ENCODE assay signal across 15 cellular contexts in the genomic region with DNA sequence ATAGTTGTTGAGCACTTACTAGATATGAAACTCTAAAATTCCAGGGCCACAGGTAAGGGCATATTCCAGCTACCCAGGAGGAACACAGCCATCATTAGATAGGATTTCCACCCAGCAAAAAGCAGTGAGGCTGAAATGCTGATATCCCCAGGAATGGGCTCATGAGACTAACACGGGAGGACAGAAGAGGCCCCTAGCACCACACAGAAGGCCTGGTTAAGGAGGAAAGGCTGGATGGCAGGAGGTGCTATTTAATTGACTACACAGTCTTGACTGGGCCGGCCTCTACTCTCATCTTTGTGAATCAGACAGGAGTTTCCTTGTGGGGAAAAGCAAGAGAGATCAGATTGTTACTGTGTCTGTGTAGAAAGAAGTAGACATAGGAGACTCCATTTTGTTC.
DNase-seq lines count a peak whose midpoint lies in the region; ATAC-seq and TF ChIP-seq lines count a peak whose summit lies in the region.
"Had no signal": no experiment of that assay in that cellular context is flagged by ENCODE, and none has a peak within 500 bp of the region (broad histone marks: within the 10 kb centered on the region; RNA-seq: fewer than 3 reads in every experiment).

No MANE protein-coding gene starts in this region.

- no TSS peak for BruUV-seq in Caco-2 (replicated peaks; lab: Mats Ljungman, UMichigan)

- POLR2A ChIA-PET in Caco-2 (lab: Charles Lee): no interaction called here

- H3K27ac ChIP-seq in mesenchymal stem cell (ENCODE audit: low read length, poor library complexity, severe bottlenecking) (no peak overlapping the region), upper lobe of left lung (no peak overlapping the region)

- H2BK15ac ChIP-seq in mesenchymal stem cell (ENCODE audit: low read depth, poor library complexity, severe bottlenecking): no peak overlapping the region

- H3K4me1 ChIP-seq in Caco-2 (peaks cover 17% of the 10 kb centered on the region), mesenchymal stem cell (ENCODE audit: control insufficient read depth, insufficient read depth, low read depth, low read length) (peaks cover 4% of the 10 kb centered on the region), upper lobe of left lung (no peaks in the 10 kb centered on the region)

- H3K9ac ChIP-seq in mesenchymal stem cell (ENCODE audit: low read length): no peak overlapping the region

- H3K4me2 ChIP-seq in mesenchymal stem cell (ENCODE audit: low read length, poor library complexity, severe bottlenecking): no peak overlapping the region
- H3K4me2 ChIP-seq: GM23338 had no signal

- TF ChIP-seq POLR2A in upper lobe of left lung (IDR thresholded peaks at IDR 0.05): no peak

- H3K9me3 ChIP-seq in Caco-2 (no peaks in the 10 kb centered on the region; the same call in 1 of the 2 replicates), mesenchymal stem cell (ENCODE audit: control insufficient read depth, low read length) (no peaks in the 10 kb centered on the region), upper lobe of left lung (no peaks in the 10 kb centered on the region)

- no peaks in the 10 kb centered on the region for H3K79me1 ChIP-seq in mesenchymal stem cell (replicated peaks; ENCODE audit: low read length, poor library complexity, severe bottlenecking)

- H2AK5ac ChIP-seq in mesenchymal stem cell (ENCODE audit: low read length, severe bottlenecking): peak overlapping the region; percentile 57

- no peak overlapping the region for H4K91ac ChIP-seq in mesenchymal stem cell (ENCODE audit: low read length)

- H3K4me1 Mint-ChIP-seq in Caco-2 (ENCODE audit: low read depth, unreplicated experiment) (peaks cover 13% of the 10 kb centered on the region), progenitor cell of endocrine pancreas (ENCODE audit: low read depth) (peaks cover 10% of the 10 kb centered on the region)
- H3K4me1 Mint-ChIP-seq: B cell had no signal

- H3K27ac Mint-ChIP-seq in Caco-2 (ENCODE audit: unreplicated experiment) (peak overlapping the region; percentile 36), progenitor cell of endocrine pancreas (peak overlapping the region; percentile 67)
- H3K27ac Mint-ChIP-seq: B cell; CD4-positive, alpha-beta T cell; GM23338 had no signal

- H3K9me3 Mint-ChIP-seq in Caco-2 (ENCODE audit: unreplicated experiment) (no peaks in the 10 kb centered on the region), progenitor cell of endocrine pancreas (ENCODE audit: low read depth) (no peaks in the 10 kb centered on the region)

- no peak overlapping the region for H2BK120ac ChIP-seq in mesenchymal stem cell (ENCODE audit: low read depth, low read length)

- TF ChIP-seq CTCF in Caco-2 (IDR thresholded peaks at IDR 0.05; ENCODE audit: insufficient read depth in 1 of 2, low read depth in 1 of 2, low read length in 1 of 2, severe bottlenecking in 1 of 2, unreplicated experiment in 1 of 2) (no peak), progenitor cell of endocrine pancreas (IDR thresholded peaks at IDR 0.05; ENCODE audit: unreplicated experiment) (no peak), upper lobe of left lung (IDR thresholded peaks at IDR 0.05) (no peak)

- no peak overlapping the region for H2AFZ ChIP-seq in mesenchymal stem cell (ENCODE audit: low read depth, low read length)
- H2AFZ ChIP-seq: GM23338 had no signal

- H2BK5ac ChIP-seq in mesenchymal stem cell (ENCODE audit: low read depth, low read length, poor library complexity, severe bottlenecking): no peak overlapping the region

- H3K27me3 ChIP-seq in Caco-2 (replicated peaks; ENCODE audit: control insufficient read depth, insufficient read depth, low read length) (no peaks in the 10 kb centered on the region), mesenchymal stem cell (ENCODE audit: control insufficient read depth in 1 of 2, insufficient read depth in 1 of 2, low read length in 2 of 2) (peaks cover 0 to 18% of the 10 kb centered on the region in 2 experiments), upper lobe of left lung (no peaks in the 10 kb centered on the region)

- H2BK12ac ChIP-seq in mesenchymal stem cell (ENCODE audit: low read length in 2 of 2): no peak overlapping the region

- CTCF ChIA-PET in Caco-2 (lab: Charles Lee): no interaction called here

- H3K36me3 Mint-ChIP-seq in Caco-2 (ENCODE audit: insufficient read depth, unreplicated experiment): peaks cover 5% of the 10 kb centered on the region
- no peaks in the 10 kb centered on the region for H3K36me3 Mint-ChIP-seq in progenitor cell of endocrine pancreas (ENCODE audit: insufficient read depth)

- intact Hi-C loops in Caco-2 (cut with micrococcal nuclease; ENCODE audit: unreplicated experiment): no loop called here

- no peak overlapping the region for H3K18ac ChIP-seq in mesenchymal stem cell (ENCODE audit: low read depth in 1 of 2, low read length in 2 of 2)

- H3K27me3 Mint-ChIP-seq in Caco-2 (ENCODE audit: insufficient read depth, unreplicated experiment) (no peaks in the 10 kb centered on the region), progenitor cell of endocrine pancreas (no peaks in the 10 kb centered on the region)

- H3K4ac ChIP-seq in mesenchymal stem cell (ENCODE audit: low read depth in 1 of 2, low read length in 2 of 2): no peak overlapping the region

- H3K23ac ChIP-seq in mesenchymal stem cell (ENCODE audit: low read length in 2 of 2): no peak overlapping the region

- WGBS in mesenchymal stem cell: 76% methylated on average over 2 of the region's 2 CpGs
- 92% methylated on average over 2 of the region's 2 CpGs for WGBS in upper lobe of left lung, 2 donors

- no peak for TF ChIP-seq EP300 in upper lobe of left lung (IDR thresholded peaks at IDR 0.05)

- no peak overlapping the region for H3K14ac ChIP-seq in mesenchymal stem cell (ENCODE audit: low read length in 2 of 2)

- H3K4me3 Mint-ChIP-seq in Caco-2 (ENCODE audit: unreplicated experiment): no peak overlapping the region
- no peak overlapping the region for H3K4me3 Mint-ChIP-seq in progenitor cell of endocrine pancreas (ENCODE audit: low read depth)
- H3K4me3 Mint-ChIP-seq: B cell; CD4-positive, alpha-beta T cell; GM23338 had no signal

- H4K8ac ChIP-seq in mesenchymal stem cell (ENCODE audit: low read length): no peak overlapping the region

- no peak overlapping the region for H3K4me3 ChIP-seq in Caco-2 (ENCODE audit: low read depth, low read length)
- no peak overlapping the region for H3K4me3 ChIP-seq in mesenchymal stem cell (ENCODE audit: insufficient read depth in 1 of 2, low read depth in 1 of 2, low read length in 2 of 2)
- H3K4me3 ChIP-seq in upper lobe of left lung: no peak overlapping the region
- H3K4me3 ChIP-seq: GM12878, GM23338 had no signal

- DNase-seq in Caco-2 (no peak), SK-N-DZ (ENCODE audit: low spot score) (peak; percentile 16), mesenchymal stem cell (no peak), progenitor cell of endocrine pancreas (ENCODE audit: low spot score, unreplicated experiment) (no peak), upper lobe of left lung (no peak), A172 (ENCODE audit: low spot score) (no peak), NCI-H526 (lab: John Stamatoyannopoulos, UW) (no peak)
- DNase-seq: C1 segment of cervical spinal cord; CD4-positive, alpha-beta T cell; DMS79; H7; IMR-90 had no signal

- ATAC-seq in upper lobe of left lung (ENCODE audit: low FRiP score in 2 of 2): no peak
- ATAC-seq: GM12878, GM23338 had no signal

- no peaks in the 10 kb centered on the region for H3K36me3 ChIP-seq in Caco-2 (ENCODE audit: control insufficient read depth, insufficient read depth, low read length)
- no peaks in the 10 kb centered on the region for H3K36me3 ChIP-seq in mesenchymal stem cell (ENCODE audit: control insufficient read depth in 1 of 2, insufficient read depth in 2 of 2, low read depth in 1 of 2, low read length in 2 of 2)
- no peaks in the 10 kb centered on the region for H3K36me3 ChIP-seq in upper lobe of left lung
